8 cellular contexts compared by ENCODE assay signal in genomic region chr19:33241530-33242101, GRCh38. TPM values are rescaled to one million over a fixed set of nuclear protein-coding genes. Genes with fewer than 3 reads are reported as not detected.
DNase-seq lines count a peak whose midpoint lies in the region; ATAC-seq and TF ChIP-seq lines count a peak whose summit lies in the region.

No MANE protein-coding gene starts in this region.

- H3K9me3 Mint-ChIP-seq in dendritic cell treated with granulocyte-macrophage colony-stimulating factor and Interleukin-4, amounts not matched to agents 40 ng/mL and 50 ng/mL, for 4 days: no peaks in the 10 kb centered on the region
- H3K9me3 Mint-ChIP-seq in neural crest cell: no peaks in the 10 kb centered on the region

- H3K27me3 Mint-ChIP-seq in dendritic cell treated with granulocyte-macrophage colony-stimulating factor and Interleukin-4, amounts not matched to agents 40 ng/mL and 50 ng/mL, for 4 days: peaks cover 4% of the 10 kb centered on the region
- H3K27me3 Mint-ChIP-seq in neural crest cell (ENCODE audit: low read depth): peaks cover 3% of the 10 kb centered on the region

- peak; percentile 26 for DNase-seq in EH (ENCODE audit: low read depth)
- DNase-seq in NAMALWA (ENCODE audit: low spot score): peak; percentile 19
- DNase-seq in neural crest cell (ENCODE audit: low read depth, low spot score): no peak
- no peak for DNase-seq in NCI-H446 (lab: John Stamatoyannopoulos, UW)
- no peak for DNase-seq in NCI-H2081 (lab: John Stamatoyannopoulos, UW)

- H3K4me3 Mint-ChIP-seq in dendritic cell treated with granulocyte-macrophage colony-stimulating factor and Interleukin-4, amounts not matched to agents 40 ng/mL and 50 ng/mL, for 4 days: no peak overlapping the region
- H3K4me3 Mint-ChIP-seq in neural crest cell: no peak overlapping the region

- ATAC-seq in HG03342 (IDR thresholded peaks at IDR 0.05; ENCODE audit: unreplicated experiment) (no peak), HG02973 (IDR thresholded peaks at IDR 0.05; ENCODE audit: unreplicated experiment) (no peak)

- no peaks in the 10 kb centered on the region for H3K36me3 Mint-ChIP-seq in dendritic cell treated with granulocyte-macrophage colony-stimulating factor and Interleukin-4, amounts not matched to agents 40 ng/mL and 50 ng/mL, for 4 days (ENCODE audit: low read depth)
- H3K36me3 Mint-ChIP-seq in neural crest cell (ENCODE audit: low read depth): no peaks in the 10 kb centered on the region

- intact Hi-C loops in dendritic cell treated with granulocyte-macrophage colony-stimulating factor and Interleukin-4, amounts not matched to agents 40 ng/mL and 50 ng/mL, for 4 days (cut with micrococcal nuclease): loop anchor here (1.0 to 10.0 kb wide), 2 partner anchors 133 to 165 kb away; partner anchors contain the start of gene CEBPG

- peaks cover 44% of the 10 kb centered on the region for H3K4me1 Mint-ChIP-seq in dendritic cell treated with granulocyte-macrophage colony-stimulating factor and Interleukin-4, amounts not matched to agents 40 ng/mL and 50 ng/mL, for 4 days (ENCODE audit: low read depth)
- no peaks in the 10 kb centered on the region for H3K4me1 Mint-ChIP-seq in neural crest cell

- peak; percentile 71 for TF ChIP-seq CTCF in neural crest cell (conservative IDR thresholded peaks at IDR 0.05)

- H3K27ac Mint-ChIP-seq in dendritic cell treated with granulocyte-macrophage colony-stimulating factor and Interleukin-4, amounts not matched to agents 40 ng/mL and 50 ng/mL, for 4 days: peak overlapping the region; percentile 31
- no peak overlapping the region for H3K27ac Mint-ChIP-seq in neural crest cell (ENCODE audit: unreplicated experiment)

RNA-seq across cellular contexts. Expression of gene SLC7A10, which starts 16.0 kb away (rescaled TPM):
- total RNA-seq in neural crest cell: 0.96 and 1.4 TPM in 2 replicates

RNA-seq across cellular contexts. Expression of gene LRP3, which starts 47.5 kb away (rescaled TPM):
- total RNA-seq in neural crest cell: 79.6 and 85.6 TPM in 2 replicates

Comparison
In these comparisons a context has a peak if more than half of its experiments do, and no peak if none do; other contexts are left out.
1. DNase-seq: peak in EH (single experiment) and NAMALWA (single experiment); none in neural crest cell (single experiment), NCI-H446 (0 of 2) and NCI-H2081 (0 of 2).